In genomic region chr11:111937859-111938258, GRCh38 we compare ENCODE assay signal across 1 cellular context.
TF ChIP-seq lines count a peak whose summit lies in the region.

No MANE protein-coding gene starts in this region.

TF ChIP-seq in HCT116, 20 proteins besides CTCF, POLR2A, EP300 and RAD21:
- no peak for TF ChIP-seq ELF1 (IDR thresholded peaks at IDR 0.05; ENCODE audit: borderline replicate concordance, low read depth)
- no peak for TF ChIP-seq FOSL1 (IDR thresholded peaks at IDR 0.05; ENCODE audit: low read depth)
- TF ChIP-seq MAX (IDR thresholded peaks at IDR 0.05): no peak
- TF ChIP-seq ZNF274 (IDR thresholded peaks at IDR 0.05; ENCODE audit: low read depth, low read length): no peak
- TF ChIP-seq, protein P1, sequence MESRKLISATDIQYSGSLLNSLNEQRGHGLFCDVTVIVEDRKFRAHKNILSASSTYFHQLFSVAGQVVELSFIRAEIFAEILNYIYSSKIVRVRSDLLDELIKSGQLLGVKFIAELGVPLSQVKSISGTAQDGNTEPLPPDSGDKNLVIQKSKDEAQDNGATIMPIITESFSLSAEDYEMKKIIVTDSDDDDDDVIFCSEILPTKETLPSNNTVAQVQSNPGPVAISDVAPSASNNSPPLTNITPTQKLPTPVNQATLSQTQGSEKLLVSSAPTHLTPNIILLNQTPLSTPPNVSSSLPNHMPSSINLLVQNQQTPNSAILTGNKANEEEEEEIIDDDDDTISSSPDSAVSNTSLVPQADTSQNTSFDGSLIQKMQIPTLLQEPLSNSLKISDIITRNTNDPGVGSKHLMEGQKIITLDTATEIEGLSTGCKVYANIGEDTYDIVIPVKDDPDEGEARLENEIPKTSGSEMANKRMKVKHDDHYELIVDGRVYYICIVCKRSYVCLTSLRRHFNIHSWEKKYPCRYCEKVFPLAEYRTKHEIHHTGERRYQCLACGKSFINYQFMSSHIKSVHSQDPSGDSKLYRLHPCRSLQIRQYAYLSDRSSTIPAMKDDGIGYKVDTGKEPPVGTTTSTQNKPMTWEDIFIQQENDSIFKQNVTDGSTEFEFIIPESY (IDR thresholded peaks at IDR 0.05; ENCODE audit: extremely low read depth, insufficient replicate concordance, low read length): no peak
- TF ChIP-seq REST (IDR thresholded peaks at IDR 0.05; ENCODE audit: low read depth): no peak
- no peak for TF ChIP-seq EZH2phosphoT487 (IDR thresholded peaks at IDR 0.05; ENCODE audit: borderline replicate concordance)
- no peak for TF ChIP-seq ZFX (IDR thresholded peaks at IDR 0.05)
- TF ChIP-seq CBX3 (IDR thresholded peaks at IDR 0.05; ENCODE audit: low read depth): no peak
- no peak for TF ChIP-seq SIN3A (IDR thresholded peaks at IDR 0.05; ENCODE audit: low read depth)
- TF ChIP-seq JUND (IDR thresholded peaks at IDR 0.05): no peak
- no peak for TF ChIP-seq EGR1 (IDR thresholded peaks at IDR 0.05; ENCODE audit: low read depth)
- TF ChIP-seq TCF7L2 (IDR thresholded peaks at IDR 0.05; ENCODE audit: borderline replicate concordance, extremely low read depth, insufficient read depth, insufficient read length): no peak
- no peak for TF ChIP-seq POLR2AphosphoS5 (IDR thresholded peaks at IDR 0.05; ENCODE audit: low read depth, low read length)
- no peak for TF ChIP-seq YY1 (IDR thresholded peaks at IDR 0.05; ENCODE audit: extremely low read depth, insufficient replicate concordance, low read depth, low read length)
- no peak for TF ChIP-seq SP1 (IDR thresholded peaks at IDR 0.05; ENCODE audit: low read depth)
- TF ChIP-seq CEBPB (IDR thresholded peaks at IDR 0.05; ENCODE audit: low read depth): no peak
